Comparison of ENCODE assay signal across 1 cellular context in the genomic region with DNA sequence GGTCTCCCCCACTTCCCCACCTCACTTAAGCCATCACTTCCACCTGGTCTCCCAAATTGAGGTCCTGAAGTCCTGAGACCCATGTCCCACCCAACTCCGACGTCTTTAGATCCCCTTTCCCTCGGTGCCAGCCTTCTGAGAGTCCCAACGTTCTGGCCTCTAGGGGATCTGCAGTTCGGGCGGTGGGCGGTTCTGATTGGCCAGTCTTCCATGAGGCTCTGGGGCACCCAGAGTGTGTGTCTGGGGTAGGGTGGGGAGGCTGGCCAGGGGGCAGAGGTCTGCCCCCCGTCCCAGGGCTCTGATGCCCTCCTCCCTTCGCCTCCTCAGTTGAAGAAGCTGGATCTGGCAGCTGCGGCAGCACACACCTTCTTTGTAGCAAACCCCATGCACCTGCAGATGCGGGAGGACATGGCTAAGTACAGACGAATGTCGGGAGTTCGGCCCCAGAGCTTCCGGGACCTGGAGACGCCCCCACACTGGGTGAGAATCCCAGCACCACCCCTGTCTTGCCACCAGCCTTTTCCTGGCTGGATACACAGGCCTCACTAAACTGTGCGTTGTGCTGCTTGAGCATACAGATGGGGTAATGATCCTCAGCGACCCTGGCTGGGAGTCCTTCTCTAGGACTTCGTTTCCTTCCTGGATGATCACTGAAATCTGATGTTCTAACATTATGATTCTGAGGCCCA.
TF ChIP-seq lines count a peak whose summit lies in the region.

No MANE protein-coding gene starts in this region.

TF ChIP-seq in HepG2, 621 proteins besides CTCF, POLR2A, EP300 and RAD21 (continued from another document):
- peak; percentile 68 for TF ChIP-seq MYC (CRISPR knock-in tag; IDR thresholded peaks at IDR 0.05; ENCODE audit: borderline replicate concordance)
- TF ChIP-seq ZBTB38 (CRISPR knock-in tag; IDR thresholded peaks at IDR 0.05) = peak; percentile 57; the same call in 1 of the 2 replicates
- no peak for TF ChIP-seq ZNF672 (CRISPR knock-in tag; IDR thresholded peaks at IDR 0.05)
- no peak for TF ChIP-seq ZFP36 (IDR thresholded peaks at IDR 0.05; ENCODE audit: borderline replicate concordance, low read depth, low read length, partially characterized antibody)
- no peak for TF ChIP-seq MYNN (CRISPR knock-in tag; IDR thresholded peaks at IDR 0.05; ENCODE audit: low read depth)
- TF ChIP-seq DPF2 (CRISPR knock-in tag; IDR thresholded peaks at IDR 0.05; ENCODE audit: borderline replicate concordance, low read depth) = no peak
- TF ChIP-seq, protein P1, sequence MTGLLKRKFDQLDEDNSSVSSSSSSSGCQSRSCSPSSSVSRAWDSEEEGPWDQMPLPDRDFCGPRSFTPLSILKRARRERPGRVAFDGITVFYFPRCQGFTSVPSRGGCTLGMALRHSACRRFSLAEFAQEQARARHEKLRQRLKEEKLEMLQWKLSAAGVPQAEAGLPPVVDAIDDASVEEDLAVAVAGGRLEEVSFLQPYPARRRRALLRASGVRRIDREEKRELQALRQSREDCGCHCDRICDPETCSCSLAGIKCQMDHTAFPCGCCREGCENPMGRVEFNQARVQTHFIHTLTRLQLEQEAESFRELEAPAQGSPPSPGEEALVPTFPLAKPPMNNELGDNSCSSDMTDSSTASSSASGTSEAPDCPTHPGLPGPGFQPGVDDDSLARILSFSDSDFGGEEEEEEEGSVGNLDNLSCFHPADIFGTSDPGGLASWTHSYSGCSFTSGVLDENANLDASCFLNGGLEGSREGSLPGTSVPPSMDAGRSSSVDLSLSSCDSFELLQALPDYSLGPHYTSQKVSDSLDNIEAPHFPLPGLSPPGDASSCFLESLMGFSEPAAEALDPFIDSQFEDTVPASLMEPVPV (CRISPR knock-in tag; IDR thresholded peaks at IDR 0.05) = 0 out of 2 replicates have a peak, but pooled peaks have one; percentile 15
- TF ChIP-seq FOXC1 (CRISPR knock-in tag; IDR thresholded peaks at IDR 0.05; ENCODE audit: borderline replicate concordance) = 0 out of 2 replicates have a peak, but pooled peaks have one; percentile 76
- TF ChIP-seq ZNF343 (CRISPR knock-in tag; IDR thresholded peaks at IDR 0.05) = 0 out of 2 replicates have a peak, but pooled peaks have one; percentile 49
- TF ChIP-seq YEATS4 (CRISPR knock-in tag; IDR thresholded peaks at IDR 0.05; ENCODE audit: borderline replicate concordance) = no peak
- 0 out of 2 replicates have a peak, but pooled peaks have one; percentile 5 for TF ChIP-seq ZNF543 (CRISPR knock-in tag; IDR thresholded peaks at IDR 0.05)
- 0 out of 2 replicates have a peak, but pooled peaks have one; percentile 48 for TF ChIP-seq ZBTB7B (CRISPR knock-in tag; IDR thresholded peaks at IDR 0.05)
- TF ChIP-seq, protein P2, sequence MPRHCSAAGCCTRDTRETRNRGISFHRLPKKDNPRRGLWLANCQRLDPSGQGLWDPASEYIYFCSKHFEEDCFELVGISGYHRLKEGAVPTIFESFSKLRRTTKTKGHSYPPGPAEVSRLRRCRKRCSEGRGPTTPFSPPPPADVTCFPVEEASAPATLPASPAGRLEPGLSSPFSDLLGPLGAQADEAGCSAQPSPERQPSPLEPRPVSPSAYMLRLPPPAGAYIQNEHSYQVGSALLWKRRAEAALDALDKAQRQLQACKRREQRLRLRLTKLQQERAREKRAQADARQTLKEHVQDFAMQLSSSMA (CRISPR knock-in tag; IDR thresholded peaks at IDR 0.05) = 0 out of 2 replicates have a peak, but pooled peaks have one; percentile 48
- TF ChIP-seq DR1 (CRISPR knock-in tag; IDR thresholded peaks at IDR 0.05) = peak; percentile 30; the same call in 1 of the 2 replicates
- TF ChIP-seq ZNF75D (CRISPR knock-in tag; IDR thresholded peaks at IDR 0.05; ENCODE audit: borderline replicate concordance) = no peak
- TF ChIP-seq, protein P3, sequence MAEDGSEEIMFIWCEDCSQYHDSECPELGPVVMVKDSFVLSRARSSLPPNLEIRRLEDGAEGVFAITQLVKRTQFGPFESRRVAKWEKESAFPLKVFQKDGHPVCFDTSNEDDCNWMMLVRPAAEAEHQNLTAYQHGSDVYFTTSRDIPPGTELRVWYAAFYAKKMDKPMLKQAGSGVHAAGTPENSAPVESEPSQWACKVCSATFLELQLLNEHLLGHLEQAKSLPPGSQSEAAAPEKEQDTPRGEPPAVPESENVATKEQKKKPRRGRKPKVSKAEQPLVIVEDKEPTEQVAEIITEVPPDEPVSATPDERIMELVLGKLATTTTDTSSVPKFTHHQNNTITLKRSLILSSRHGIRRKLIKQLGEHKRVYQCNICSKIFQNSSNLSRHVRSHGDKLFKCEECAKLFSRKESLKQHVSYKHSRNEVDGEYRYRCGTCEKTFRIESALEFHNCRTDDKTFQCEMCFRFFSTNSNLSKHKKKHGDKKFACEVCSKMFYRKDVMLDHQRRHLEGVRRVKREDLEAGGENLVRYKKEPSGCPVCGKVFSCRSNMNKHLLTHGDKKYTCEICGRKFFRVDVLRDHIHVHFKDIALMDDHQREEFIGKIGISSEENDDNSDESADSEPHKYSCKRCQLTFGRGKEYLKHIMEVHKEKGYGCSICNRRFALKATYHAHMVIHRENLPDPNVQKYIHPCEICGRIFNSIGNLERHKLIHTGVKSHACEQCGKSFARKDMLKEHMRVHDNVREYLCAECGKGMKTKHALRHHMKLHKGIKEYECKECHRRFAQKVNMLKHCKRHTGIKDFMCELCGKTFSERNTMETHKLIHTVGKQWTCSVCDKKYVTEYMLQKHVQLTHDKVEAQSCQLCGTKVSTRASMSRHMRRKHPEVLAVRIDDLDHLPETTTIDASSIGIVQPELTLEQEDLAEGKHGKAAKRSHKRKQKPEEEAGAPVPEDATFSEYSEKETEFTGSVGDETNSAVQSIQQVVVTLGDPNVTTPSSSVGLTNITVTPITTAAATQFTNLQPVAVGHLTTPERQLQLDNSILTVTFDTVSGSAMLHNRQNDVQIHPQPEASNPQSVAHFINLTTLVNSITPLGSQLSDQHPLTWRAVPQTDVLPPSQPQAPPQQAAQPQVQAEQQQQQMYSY (CRISPR knock-in tag; IDR thresholded peaks at IDR 0.05) = 0 out of 2 replicates have a peak, but pooled peaks have one; percentile 31
- no peak for TF ChIP-seq ZNF776 (CRISPR knock-in tag; IDR thresholded peaks at IDR 0.05)
- peak; percentile 47; the same call in 1 of the 2 replicates for TF ChIP-seq HOXA3 (CRISPR knock-in tag; IDR thresholded peaks at IDR 0.05)
- TF ChIP-seq SAFB2 (CRISPR knock-in tag; IDR thresholded peaks at IDR 0.05; ENCODE audit: borderline replicate concordance, low read depth) = no peak
- TF ChIP-seq, protein P4, sequence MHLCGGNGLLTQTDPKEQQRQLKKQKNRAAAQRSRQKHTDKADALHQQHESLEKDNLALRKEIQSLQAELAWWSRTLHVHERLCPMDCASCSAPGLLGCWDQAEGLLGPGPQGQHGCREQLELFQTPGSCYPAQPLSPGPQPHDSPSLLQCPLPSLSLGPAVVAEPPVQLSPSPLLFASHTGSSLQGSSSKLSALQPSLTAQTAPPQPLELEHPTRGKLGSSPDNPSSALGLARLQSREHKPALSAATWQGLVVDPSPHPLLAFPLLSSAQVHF (CRISPR knock-in tag; IDR thresholded peaks at IDR 0.05) = no peak
- TF ChIP-seq, protein P5, sequence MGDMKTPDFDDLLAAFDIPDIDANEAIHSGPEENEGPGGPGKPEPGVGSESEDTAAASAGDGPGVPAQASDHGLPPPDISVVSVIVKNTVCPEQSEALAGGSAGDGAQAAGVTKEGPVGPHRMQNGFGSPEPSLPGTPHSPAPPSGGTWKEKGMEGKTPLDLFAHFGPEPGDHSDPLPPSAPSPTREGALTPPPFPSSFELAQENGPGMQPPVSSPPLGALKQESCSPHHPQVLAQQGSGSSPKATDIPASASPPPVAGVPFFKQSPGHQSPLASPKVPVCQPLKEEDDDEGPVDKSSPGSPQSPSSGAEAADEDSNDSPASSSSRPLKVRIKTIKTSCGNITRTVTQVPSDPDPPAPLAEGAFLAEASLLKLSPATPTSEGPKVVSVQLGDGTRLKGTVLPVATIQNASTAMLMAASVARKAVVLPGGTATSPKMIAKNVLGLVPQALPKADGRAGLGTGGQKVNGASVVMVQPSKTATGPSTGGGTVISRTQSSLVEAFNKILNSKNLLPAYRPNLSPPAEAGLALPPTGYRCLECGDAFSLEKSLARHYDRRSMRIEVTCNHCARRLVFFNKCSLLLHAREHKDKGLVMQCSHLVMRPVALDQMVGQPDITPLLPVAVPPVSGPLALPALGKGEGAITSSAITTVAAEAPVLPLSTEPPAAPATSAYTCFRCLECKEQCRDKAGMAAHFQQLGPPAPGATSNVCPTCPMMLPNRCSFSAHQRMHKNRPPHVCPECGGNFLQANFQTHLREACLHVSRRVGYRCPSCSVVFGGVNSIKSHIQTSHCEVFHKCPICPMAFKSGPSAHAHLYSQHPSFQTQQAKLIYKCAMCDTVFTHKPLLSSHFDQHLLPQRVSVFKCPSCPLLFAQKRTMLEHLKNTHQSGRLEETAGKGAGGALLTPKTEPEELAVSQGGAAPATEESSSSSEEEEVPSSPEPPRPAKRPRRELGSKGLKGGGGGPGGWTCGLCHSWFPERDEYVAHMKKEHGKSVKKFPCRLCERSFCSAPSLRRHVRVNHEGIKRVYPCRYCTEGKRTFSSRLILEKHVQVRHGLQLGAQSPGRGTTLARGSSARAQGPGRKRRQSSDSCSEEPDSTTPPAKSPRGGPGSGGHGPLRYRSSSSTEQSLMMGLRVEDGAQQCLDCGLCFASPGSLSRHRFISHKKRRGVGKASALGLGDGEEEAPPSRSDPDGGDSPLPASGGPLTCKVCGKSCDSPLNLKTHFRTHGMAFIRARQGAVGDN (CRISPR knock-in tag; IDR thresholded peaks at IDR 0.05) = peak; percentile 68
- peak; percentile 53 for TF ChIP-seq NFYC (CRISPR knock-in tag; IDR thresholded peaks at IDR 0.05)
- TF ChIP-seq SMAD9 (CRISPR knock-in tag; IDR thresholded peaks at IDR 0.05) = no peak
- TF ChIP-seq HDAC1 (CRISPR knock-in tag; IDR thresholded peaks at IDR 0.05) = peak; percentile 25; the same call in 1 of the 2 replicates
- TF ChIP-seq, protein P6, sequence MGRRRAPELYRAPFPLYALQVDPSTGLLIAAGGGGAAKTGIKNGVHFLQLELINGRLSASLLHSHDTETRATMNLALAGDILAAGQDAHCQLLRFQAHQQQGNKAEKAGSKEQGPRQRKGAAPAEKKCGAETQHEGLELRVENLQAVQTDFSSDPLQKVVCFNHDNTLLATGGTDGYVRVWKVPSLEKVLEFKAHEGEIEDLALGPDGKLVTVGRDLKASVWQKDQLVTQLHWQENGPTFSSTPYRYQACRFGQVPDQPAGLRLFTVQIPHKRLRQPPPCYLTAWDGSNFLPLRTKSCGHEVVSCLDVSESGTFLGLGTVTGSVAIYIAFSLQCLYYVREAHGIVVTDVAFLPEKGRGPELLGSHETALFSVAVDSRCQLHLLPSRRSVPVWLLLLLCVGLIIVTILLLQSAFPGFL (CRISPR knock-in tag; IDR thresholded peaks at IDR 0.05) = no peak
- peak; percentile 50 for TF ChIP-seq NFYB (CRISPR knock-in tag; IDR thresholded peaks at IDR 0.05)
- no peak for TF ChIP-seq POLR2AphosphoS2 (IDR thresholded peaks at IDR 0.05; ENCODE audit: low read depth, low read length)
- TF ChIP-seq ZNF605 (CRISPR knock-in tag; IDR thresholded peaks at IDR 0.05) = peak; percentile 44; the same call in 1 of the 2 replicates
- TF ChIP-seq TCF12 (IDR thresholded peaks at IDR 0.05) = no peak
- no peak for TF ChIP-seq TCF12 (CRISPR knock-in tag; IDR thresholded peaks at IDR 0.05)
- TF ChIP-seq ARHGAP35 (CRISPR knock-in tag; IDR thresholded peaks at IDR 0.05; ENCODE audit: borderline replicate concordance) = no peak
- TF ChIP-seq NFE2L2 (IDR thresholded peaks at IDR 0.05; ENCODE audit: low read length) = no peak
TF ChIP-seq in HepG2: peak in this region for 59.
